ENCODE assay signal across 8 cellular contexts in the genomic region with DNA sequence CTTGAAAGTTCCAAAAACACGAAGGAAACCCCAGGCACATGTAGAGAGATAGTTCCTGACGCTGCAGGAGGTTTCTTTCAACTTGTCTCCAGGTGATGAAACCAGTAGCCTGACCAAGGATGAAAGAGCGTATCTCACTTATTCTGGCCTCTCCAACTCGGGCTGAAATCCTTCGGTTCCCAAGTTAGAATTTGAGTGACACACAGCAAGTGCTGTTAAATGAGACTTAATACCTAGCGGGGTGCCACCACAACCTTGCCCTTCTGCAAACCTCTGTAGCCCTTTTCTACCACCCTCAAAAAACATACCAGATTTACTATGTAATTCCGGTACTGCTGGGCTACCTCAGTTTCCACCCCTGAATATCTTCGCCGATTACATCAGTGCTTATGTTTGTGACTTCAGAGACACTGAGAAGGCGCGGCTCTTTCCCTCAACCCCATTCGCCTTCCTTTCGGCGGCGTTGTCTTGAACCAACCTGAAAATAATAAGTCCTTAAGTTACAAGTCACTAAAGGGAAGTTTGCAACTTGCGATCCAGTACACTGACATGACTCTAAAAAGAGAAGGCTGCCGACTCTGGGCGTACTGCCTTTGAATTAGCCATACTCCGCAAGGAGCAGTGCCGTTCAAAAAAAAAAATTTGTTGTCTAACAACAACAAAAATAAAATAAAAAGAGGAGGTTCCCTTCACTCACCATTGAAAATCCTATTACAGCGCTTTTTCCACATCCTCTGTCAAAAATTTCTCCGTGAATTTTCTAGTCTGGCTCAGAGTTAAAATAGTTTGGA.
A peak's percentile ranks its signal among the peaks of the same experiment; 100 is the strongest.
DNase-seq lines count a peak whose midpoint lies in the region; ATAC-seq and TF ChIP-seq lines count a peak whose summit lies in the region.

No MANE protein-coding gene starts in this region.

- no peaks in the 10 kb centered on the region for H4K20me1 ChIP-seq in PC-3 (ENCODE audit: low read length)

- TF ChIP-seq CTCF in PC-3 (conservative IDR thresholded peaks at IDR 0.05; ENCODE audit: low read depth, low read length) = no peak
- TF ChIP-seq CTCF in endodermal cell (conservative IDR thresholded peaks at IDR 0.05) = no peak
- no peak for TF ChIP-seq CTCF in stomach (IDR thresholded peaks at IDR 0.05)

- H3K9me2 ChIP-seq in PC-3 (replicated peaks; ENCODE audit: low read length) = no peaks in the 10 kb centered on the region

- 1 to 3% methylated on average over 20 to 22 of the region's 22 CpGs for WGBS in endodermal cell (ENCODE audit: insufficient coverage in 1 of 2, insufficient read length in 1 of 2), 2 experiments
- 6 to 9% (median 9%) methylated on average over 22 of the region's 22 CpGs for WGBS in stomach, 5 donors

- H3K4me1 ChIP-seq in PC-3 (ENCODE audit: insufficient read depth, low read length) (peaks cover 15% of the 10 kb centered on the region), endodermal cell (ENCODE audit: control insufficient read depth, insufficient read depth, low read length) (peaks cover 6% of the 10 kb centered on the region), skeletal muscle satellite cell (ENCODE audit: control insufficient read depth, insufficient read depth, low read length) (no peaks in the 10 kb centered on the region), stomach (peaks cover 0 to 33% (median 16%) of the 10 kb centered on the region in 4 donors)

- H3K79me2 ChIP-seq in PC-3 (ENCODE audit: low read length) = no peaks in the 10 kb centered on the region

- peaks cover 10% of the 10 kb centered on the region for H3F3A ChIP-seq in PC-3 (ENCODE audit: low read length, unreplicated experiment)

- H3K4me1 Mint-ChIP-seq in activated CD8-positive, alpha-beta memory T cell treated with anti-CD3 and anti-CD28 coated beads, Interleukin-2, amount 10 ng/mL, durations not matched to agents 7 days and 5 days = peaks cover 50% of the 10 kb centered on the region
- peaks cover 19% of the 10 kb centered on the region for H3K4me1 Mint-ChIP-seq in endodermal cell

- CTCF ChIA-PET in activated CD8-positive, alpha-beta memory T cell treated with anti-CD3 and anti-CD28 coated beads, Interleukin-2, amount 10 ng/mL, durations not matched to agents 7 days and 5 days (lab: Charles Lee) = interaction anchor here (1.0 to 2.3 kb wide), 2 partner anchors 20 kb away, joined by 4 to 8 read pairs; no protein-coding TSS in a partner anchor
- CTCF ChIA-PET in PC-3 (lab: Charles Lee) = no interaction called here

- no peaks in the 10 kb centered on the region for H3K36me3 ChIP-seq in PC-3 (ENCODE audit: low read depth, low read length)
- no peaks in the 10 kb centered on the region for H3K36me3 ChIP-seq in endodermal cell (ENCODE audit: control insufficient read depth, insufficient read depth, low read length)
- H3K36me3 ChIP-seq in skeletal muscle satellite cell (ENCODE audit: insufficient read depth, low read length) = no peaks in the 10 kb centered on the region
- H3K36me3 ChIP-seq in stomach = no peaks in the 10 kb centered on the region

- no peaks in the 10 kb centered on the region for H3K36me3 Mint-ChIP-seq in activated CD8-positive, alpha-beta memory T cell treated with anti-CD3 and anti-CD28 coated beads, Interleukin-2, amount 10 ng/mL, durations not matched to agents 7 days and 5 days
- no peaks in the 10 kb centered on the region for H3K36me3 Mint-ChIP-seq in endodermal cell (ENCODE audit: low read depth)

- H3K9ac ChIP-seq in PC-3 (ENCODE audit: low read length) (no peak overlapping the region), endodermal cell (ENCODE audit: extremely low read depth, low read length, poor library complexity, severe bottlenecking) (peak overlapping the region; percentile 47), skeletal muscle satellite cell (ENCODE audit: low read depth, low read length) (no peak overlapping the region)

- no peak for TF ChIP-seq EP300 in stomach (IDR thresholded peaks at IDR 0.05)

- intact Hi-C loops in PC-3 (cut with micrococcal nuclease) (loop anchor here (5.0 kb wide), 1 partner anchor 166 kb away; no protein-coding TSS in a partner anchor), stomach (cut with DNase I; ENCODE audit: low total_unique reads) (no loop called here)

- no peaks in the 10 kb centered on the region for H3K9me3 ChIP-seq in PC-3 (ENCODE audit: low read length)
- H3K9me3 ChIP-seq in endodermal cell (ENCODE audit: control insufficient read depth, low read length) = no peaks in the 10 kb centered on the region
- H3K9me3 ChIP-seq in skeletal muscle satellite cell (replicated peaks; ENCODE audit: low read length) = no peaks in the 10 kb centered on the region
- peaks cover 0 to 26% (median 7%) of the 10 kb centered on the region in 4 donors for H3K9me3 ChIP-seq in stomach

- peak overlapping the region; percentile 39 for H3K27ac Mint-ChIP-seq in activated CD8-positive, alpha-beta memory T cell treated with anti-CD3 and anti-CD28 coated beads, Interleukin-2, amount 10 ng/mL, durations not matched to agents 7 days and 5 days
- peak overlapping the region; percentile 4 for H3K27ac Mint-ChIP-seq in endodermal cell

- H3K4me2 ChIP-seq in PC-3 (ENCODE audit: low read length) (peak overlapping the region; percentile 82), skeletal muscle satellite cell (ENCODE audit: low read length) (peak overlapping the region; percentile 53)

- POLR2A ChIA-PET in PC-3 (lab: Charles Lee; ENCODE audit: unreplicated experiment) = no interaction called here

- DNase-seq in activated CD8-positive, alpha-beta memory T cell treated with anti-CD3 and anti-CD28 coated beads, Interleukin-2, amount 10 ng/mL, durations not matched to agents 7 days and 5 days = no peak
- DNase-seq in activated CD8-positive, alpha-beta memory T cell treated with anti-CD3 and anti-CD28 coated beads for 24 hours = no peak
- DNase-seq in PC-3 = no peak
- DNase-seq in endodermal cell = peak; percentile 67
- DNase-seq in stomach = no peak
- no peak for DNase-seq in stimulated activated CD4-positive, alpha-beta T cell treated with anti-CD3 and anti-CD28 coated beads, Interleukin-1b, Interleukin-23, amount 100 ng/mL, for 48 hours
- DNase-seq in activated CD4-positive, alpha-beta T cell treated with anti-CD3 and anti-CD28 coated beads, Interleukin-2, amount 50 U/mL, for 4 hours = no peak

- H3K27me3 Mint-ChIP-seq in activated CD8-positive, alpha-beta memory T cell treated with anti-CD3 and anti-CD28 coated beads, Interleukin-2, amount 10 ng/mL, durations not matched to agents 7 days and 5 days = peaks cover 74% of the 10 kb centered on the region
- H3K27me3 Mint-ChIP-seq in endodermal cell (ENCODE audit: insufficient read depth) = peaks cover 34% of the 10 kb centered on the region

- no peaks in the 10 kb centered on the region for H3K27me3 ChIP-seq in PC-3 (ENCODE audit: low read length)
- H3K27me3 ChIP-seq in endodermal cell (ENCODE audit: control insufficient read depth, insufficient read depth, low read length, poor library complexity, severe bottlenecking) = peaks cover 10% of the 10 kb centered on the region
- H3K27me3 ChIP-seq in skeletal muscle satellite cell (ENCODE audit: control insufficient read depth, insufficient read depth, low read length) = peaks cover 10% of the 10 kb centered on the region
- peaks cover 10 to 89% (median 66%) of the 10 kb centered on the region in 3 donors for H3K27me3 ChIP-seq in stomach

- BruUV-seq in PC-3 (replicated peaks; lab: Mats Ljungman, UMichigan) = no TSS peak

- H3K9me3 Mint-ChIP-seq in activated CD8-positive, alpha-beta memory T cell treated with anti-CD3 and anti-CD28 coated beads, Interleukin-2, amount 10 ng/mL, durations not matched to agents 7 days and 5 days (ENCODE audit: low read depth) = no peaks in the 10 kb centered on the region
- H3K9me3 Mint-ChIP-seq in endodermal cell = no peaks in the 10 kb centered on the region

- no peak for TF ChIP-seq POLR2A in stomach (IDR thresholded peaks at IDR 0.05)

- no peak for ATAC-seq in activated CD8-positive, alpha-beta memory T cell treated with anti-CD3 and anti-CD28 coated beads, Interleukin-2, amount 10 ng/mL, durations not matched to agents 7 days and 5 days
- ATAC-seq in PC-3 = no peak

- peak overlapping the region; percentile 71 for H3K4me3 ChIP-seq in PC-3 (ENCODE audit: low read length)
- H3K4me3 ChIP-seq in endodermal cell (ENCODE audit: low read length) = peak overlapping the region; percentile 88
- H3K4me3 ChIP-seq in skeletal muscle satellite cell (ENCODE audit: low read length) = peak overlapping the region; percentile 15
- H3K4me3 ChIP-seq in stomach = no peak overlapping the region

- H3K27ac ChIP-seq in PC-3 (ENCODE audit: low read length) = no peak overlapping the region
- H3K27ac ChIP-seq in endodermal cell (ENCODE audit: low read depth, low read length) = no peak overlapping the region
- no peak overlapping the region for H3K27ac ChIP-seq in stomach

- peak overlapping the region; percentile 82; the same call in 1 of the 2 replicates for H2AFZ ChIP-seq in PC-3 (ENCODE audit: low read length)

- H3K4me3 Mint-ChIP-seq in activated CD8-positive, alpha-beta memory T cell treated with anti-CD3 and anti-CD28 coated beads, Interleukin-2, amount 10 ng/mL, durations not matched to agents 7 days and 5 days = peak overlapping the region; percentile 51
- H3K4me3 Mint-ChIP-seq in endodermal cell = peak overlapping the region; percentile 68

Comparison
In these comparisons a context has a peak if more than half of its experiments do, and no peak if none do; other contexts are left out.
1. H3K4me3 ChIP-seq: peak in PC-3 (single experiment), endodermal cell (single experiment) and skeletal muscle satellite cell (single experiment); none in stomach (0 of 4).